12 cellular contexts compared by ENCODE assay signal in genomic region chr9:128919409-128919808, GRCh38. TPM values are rescaled to one million over a fixed set of nuclear protein-coding genes. Genes with fewer than 3 reads are reported as not detected.
DNase-seq lines count a peak whose midpoint lies in the region; ATAC-seq and TF ChIP-seq lines count a peak whose summit lies in the region.
"Had no signal": no experiment of that assay in that cellular context is flagged by ENCODE, and none has a peak within 500 bp of the region (broad histone marks: within the 10 kb centered on the region; RNA-seq: fewer than 3 reads in every experiment).

No MANE protein-coding gene starts in this region.

- H3K4me3 ChIP-seq in left ventricle myocardium inferior (no peak overlapping the region), right lobe of liver (peak overlapping the region in 1 of 3 donors; percentile 4), vagina (no peak overlapping the region)

- H3K27ac ChIP-seq in left ventricle myocardium inferior (replicated peaks) (peak overlapping the region; percentile 90), right lobe of liver (peak overlapping the region; percentile 71 to 92 (median 84)), vagina (peak overlapping the region; percentile 96)

- no peak for TF ChIP-seq POLR2A in right lobe of liver (IDR thresholded peaks at IDR 0.05)
- TF ChIP-seq POLR2A in vagina (IDR thresholded peaks at IDR 0.05): no peak

- H3K36me3 ChIP-seq in left ventricle myocardium inferior (peaks cover 29% of the 10 kb centered on the region), right lobe of liver (peaks cover 0 to 10% (median 3%) of the 10 kb centered on the region in 4 donors), vagina (peaks cover 0 to 13% of the 10 kb centered on the region in 2 donors)

- ATAC-seq in Right ventricle myocardium superior (ENCODE audit: poor library complexity): no peak
- peak; percentile 49 to 74 (median 66) for ATAC-seq in right lobe of liver
- no peak for ATAC-seq in GM18858 (IDR thresholded peaks at IDR 0.05; ENCODE audit: unreplicated experiment)
- ATAC-seq: effector memory CD8-positive, alpha-beta T cell had no signal

- peaks cover 90% of the 10 kb centered on the region for H3K4me1 ChIP-seq in left ventricle myocardium inferior
- H3K4me1 ChIP-seq in right lobe of liver: peaks cover 3 to 53% (median 25%) of the 10 kb centered on the region in 4 donors
- peaks cover 87% of the 10 kb centered on the region for H3K4me1 ChIP-seq in vagina

- no peak for DNase-seq in left ventricle myocardium inferior
- DNase-seq in Right ventricle myocardium superior: no peak
- peak; percentile 70 to 94 (median 91) for DNase-seq in right lobe of liver
- no peak for DNase-seq in vagina (ENCODE audit: extremely low spot score in 2 of 2)
- DNase-seq in activated CD8-positive, alpha-beta memory T cell treated with anti-CD3 and anti-CD28 coated beads, Interleukin-2, amount 50 U/mL, for 4 hours: no peak
- DNase-seq: effector memory CD8-positive, alpha-beta T cell; EL; GOT3; MM.1S; NCI-H345; stimulated activated CD4-positive, alpha-beta T cell treated with anti-CD3 and anti-CD28 coated beads, Interleukin-4, amount 100 ng/mL, for 24 hours had no signal

- TF ChIP-seq CTCF in left ventricle myocardium inferior (IDR thresholded peaks at IDR 0.05; ENCODE audit: borderline replicate concordance): no peak
- TF ChIP-seq CTCF in right lobe of liver (IDR thresholded peaks at IDR 0.05): no peak
- TF ChIP-seq CTCF in vagina (IDR thresholded peaks at IDR 0.05): no peak

- H3K9me3 ChIP-seq in left ventricle myocardium inferior (replicated peaks) (no peaks in the 10 kb centered on the region), right lobe of liver (no peaks in the 10 kb centered on the region), vagina (no peaks in the 10 kb centered on the region)

- WGBS in right lobe of liver (ENCODE audit: insufficient coverage, low coverage, low lambda C conversion rate, missing lambda C conversion rate): 28% methylated on average over 4 of the region's 8 CpGs

- intact Hi-C loops in left ventricle myocardium inferior (cut with micrococcal nuclease): no loop called here
- intact Hi-C loops in Right ventricle myocardium superior (cut with DNase I): no loop called here
- intact Hi-C loops in right lobe of liver (cut with DNase I): loop anchor here in 1 of 2 donors (5.0 kb wide), 1 partner anchor 37 kb away; the partner anchor contains the start of genes KYAT1 and LRRC8A
- intact Hi-C loops in vagina (cut with DNase I): no loop called here

- no peaks in the 10 kb centered on the region for H3K27me3 ChIP-seq in left ventricle myocardium inferior (ENCODE audit: low read depth)
- no peaks in the 10 kb centered on the region for H3K27me3 ChIP-seq in right lobe of liver
- no peaks in the 10 kb centered on the region for H3K27me3 ChIP-seq in vagina

RNA-seq across cellular contexts. Expression of gene PHYHD1, which starts 1.4 kb away (rescaled TPM):
- 20.3 TPM for total RNA-seq in left ventricle myocardium inferior
- total RNA-seq in Right ventricle myocardium superior: 28.7 TPM
- total RNA-seq in right lobe of liver: 10 to 100 TPM; 14.0 to 69.7 (median 38.2) TPM
- 23.6 TPM for total RNA-seq in vagina

RNA-seq across cellular contexts. Expression of gene DOLK, which starts 28.0 kb away (rescaled TPM):
- total RNA-seq in left ventricle myocardium inferior (8.4 TPM), Right ventricle myocardium superior (6.4 TPM), right lobe of liver (10 to 100 TPM in 2 of 6 experiments, 1 to 10 TPM in 4; 6.6 to 17.3 (median 8.4) TPM), vagina (8.1 TPM)

RNA-seq across cellular contexts. Expression of gene NUP188, which starts 28.1 kb away (rescaled TPM):
- total RNA-seq in left ventricle myocardium inferior: 15.9 TPM
- 21.0 TPM for total RNA-seq in Right ventricle myocardium superior
- total RNA-seq in right lobe of liver: 10 to 100 TPM; 10.5 to 18.7 (median 15.6) TPM
- 69.0 TPM for total RNA-seq in vagina

RNA-seq across cellular contexts. Expression of gene LRRC8A, which starts 37.5 kb away (rescaled TPM):
- total RNA-seq in left ventricle myocardium inferior (19.8 TPM), Right ventricle myocardium superior (20.2 TPM), right lobe of liver (10 to 100 TPM in 5 of 6 experiments, 1 to 10 TPM in 1; 8.6 to 46.1 (median 22.1) TPM), vagina (110 TPM)

RNA-seq across cellular contexts. Expression of gene KYAT1, which starts 37.7 kb away (rescaled TPM):
- 12.1 TPM for total RNA-seq in left ventricle myocardium inferior
- total RNA-seq in Right ventricle myocardium superior: 12.6 TPM
- total RNA-seq in right lobe of liver: 10 to 100 TPM in 4 of 6 experiments, 1 to 10 TPM in 2; 7.2 to 12.7 (median 10.4) TPM
- total RNA-seq in vagina: 11.0 TPM

Comparison
In these comparisons a context has a peak if more than half of its experiments do, and no peak if none do; other contexts are left out.
1. DNase-seq: peak in right lobe of liver (3 of 3); none in left ventricle myocardium inferior (single experiment), Right ventricle myocardium superior (single experiment), vagina (0 of 2) and activated CD8-positive, alpha-beta memory T cell treated with anti-CD3 and anti-CD28 coated beads, Interleukin-2, amount 50 U/mL, for 4 hours (single experiment).
2. ATAC-seq: peak in right lobe of liver (4 of 4); none in Right ventricle myocardium superior (single experiment) and GM18858 (single experiment).
3. Peak in every context shown above with its lines, with median percentiles within 50 percentile points of each other: H3K27ac ChIP-seq.